In genomic region chr3:112037194-112037593, GRCh38 we compare ENCODE assay signal across 5 cellular contexts. TPM values are rescaled to one million over a fixed set of nuclear protein-coding genes. Genes with fewer than 3 reads are reported as not detected.
"Had no signal": no experiment of that assay in that cellular context is flagged by ENCODE, and none has a peak within 500 bp of the region (broad histone marks: within the 10 kb centered on the region; RNA-seq: fewer than 3 reads in every experiment).

No MANE protein-coding gene starts in this region.

RNA-seq across cellular contexts. Expression of gene TMPRSS7, which starts 2.7 kb away (rescaled TPM):
- total RNA-seq: HepG2, HT-29, IMR-90, K562 had no signal
- polyA plus RNA-seq: HepG2, IgD-negative memory B cell, K562 had no signal

RNA-seq across cellular contexts. Expression of gene TAGLN3, which starts 38.5 kb away (rescaled TPM):
- total RNA-seq: HT-29, K562 had no signal
- polyA plus RNA-seq: IgD-negative memory B cell had no signal
